ENCODE assay signal across 8 cellular contexts in the genomic region with DNA sequence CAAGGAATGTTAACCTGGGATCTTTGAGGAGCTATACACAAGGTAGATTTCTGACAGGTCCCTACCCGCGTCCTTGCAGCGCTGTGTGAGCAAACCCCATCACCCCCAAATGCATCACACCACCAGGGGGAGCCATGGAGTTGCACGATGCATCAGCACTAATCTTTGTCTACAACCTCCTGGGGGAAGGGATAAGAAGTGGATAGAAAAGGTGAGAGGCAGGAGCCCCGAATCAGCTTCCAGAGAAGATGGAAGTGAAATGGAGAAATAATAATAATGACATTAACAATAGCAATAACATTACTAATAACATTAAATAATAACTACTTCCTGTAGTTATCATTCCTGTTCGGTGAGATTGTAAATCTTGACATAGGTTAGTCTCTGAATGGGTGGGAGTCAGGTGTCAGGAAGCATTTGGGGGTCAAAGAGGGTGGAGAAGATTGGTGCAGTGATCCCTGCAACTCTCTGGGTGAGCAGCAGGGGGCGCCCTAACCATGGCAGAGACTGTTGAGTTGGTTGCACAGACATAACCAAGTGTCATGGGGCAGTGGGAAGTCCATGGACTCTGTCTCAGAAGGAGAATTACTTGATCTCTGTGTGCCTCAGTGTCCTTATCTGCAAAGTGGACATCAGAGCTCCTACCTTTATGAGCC. TPM values are rescaled to one million over a fixed set of nuclear protein-coding genes. Genes with fewer than 3 reads are reported as not detected.
DNase-seq lines count a peak whose midpoint lies in the region; ATAC-seq and TF ChIP-seq lines count a peak whose summit lies in the region.

No MANE protein-coding gene starts in this region.

- peaks cover 3% of the 10 kb centered on the region for H3K4me1 Mint-ChIP-seq in progenitor cell of endocrine pancreas (ENCODE audit: low read depth)

- no peaks in the 10 kb centered on the region for H3K36me3 ChIP-seq in OCI-LY7 (ENCODE audit: insufficient read depth, low read length)

- H3K4me3 Mint-ChIP-seq in progenitor cell of endocrine pancreas (ENCODE audit: low read depth), result no peak overlapping the region

- no peaks in the 10 kb centered on the region for H3K79me2 ChIP-seq in OCI-LY7 (ENCODE audit: insufficient read depth, low read depth, low read length)

- no peaks in the 10 kb centered on the region for H3K4me1 ChIP-seq in OCI-LY7 (ENCODE audit: insufficient read depth, low read length, poor library complexity, severe bottlenecking)

- no peak overlapping the region for H3K27ac ChIP-seq in OCI-LY7 (ENCODE audit: low read depth, low read length, poor library complexity, severe bottlenecking)

- TF ChIP-seq CTCF in OCI-LY7 (conservative IDR thresholded peaks at IDR 0.05; ENCODE audit: low read length) (peak; percentile 96), foreskin fibroblast (IDR thresholded peaks at IDR 0.05; ENCODE audit: low read depth, low read length) (peak; percentile 39), progenitor cell of endocrine pancreas (IDR thresholded peaks at IDR 0.05; ENCODE audit: unreplicated experiment) (peak; percentile 62)

- no peak for ATAC-seq in GM18867 (IDR thresholded peaks at IDR 0.05; ENCODE audit: unreplicated experiment)
- no peak for ATAC-seq in GM19328 (IDR thresholded peaks at IDR 0.05; ENCODE audit: unreplicated experiment)

- intact Hi-C loops in OCI-LY7 (cut with micrococcal nuclease; ENCODE audit: unreplicated experiment), result no loop called here

- DNase-seq in activated gamma-delta T cell treated with Interleukin-2 at 50 U/mL for 16 hours, result peak; percentile 85
- DNase-seq in activated gamma-delta T cell (lab: John Stamatoyannopoulos, UW), result no peak
- peak; percentile 51 for DNase-seq in OCI-LY7 (ENCODE audit: low spot score)
- DNase-seq in activated T-cell treated with anti-CD3 and anti-CD28 coated beads for 48 hours (ENCODE audit: low read depth), result peak; percentile 71
- peak; percentile 3 to 25 for DNase-seq in foreskin fibroblast
- DNase-seq in progenitor cell of endocrine pancreas (ENCODE audit: low spot score, unreplicated experiment), result peak; percentile 36

- no peaks in the 10 kb centered on the region for H3K9me2 ChIP-seq in OCI-LY7 (ENCODE audit: insufficient read depth, low read length)

- H2AFZ ChIP-seq in OCI-LY7 (ENCODE audit: low read length), result no peak overlapping the region

- H3K9me3 ChIP-seq in OCI-LY7 (ENCODE audit: low read length), result no peaks in the 10 kb centered on the region

- no peak overlapping the region for H3K27ac Mint-ChIP-seq in progenitor cell of endocrine pancreas

- H3K9me3 Mint-ChIP-seq in progenitor cell of endocrine pancreas (ENCODE audit: low read depth), result no peaks in the 10 kb centered on the region

- CTCF ChIA-PET in OCI-LY7 (lab: Charles Lee; ENCODE audit: unreplicated experiment), result no interaction called here

- H3K4me3 ChIP-seq in OCI-LY7 (ENCODE audit: low read depth, low read length, poor library complexity, severe bottlenecking) (no peak overlapping the region), foreskin fibroblast (ENCODE audit: low read depth in 1 of 2, low read length in 2 of 2) (no peak overlapping the region)

- BruUV-seq in OCI-LY7 (replicated peaks; lab: Mats Ljungman, UMichigan), result no TSS peak

- POLR2A ChIA-PET in OCI-LY7 (lab: Charles Lee), result no interaction called here

- H3K36me3 Mint-ChIP-seq in progenitor cell of endocrine pancreas (ENCODE audit: insufficient read depth), result no peaks in the 10 kb centered on the region

- no peak overlapping the region for H3K4me2 ChIP-seq in OCI-LY7 (ENCODE audit: low read length)

- peaks cover 5% of the 10 kb centered on the region for H3K27me3 Mint-ChIP-seq in progenitor cell of endocrine pancreas

- H4K20me1 ChIP-seq in OCI-LY7 (ENCODE audit: insufficient read depth, low read length), result no peaks in the 10 kb centered on the region

RNA-seq across cellular contexts. Expression of gene SIGLEC7, which starts 16.5 kb away (rescaled TPM):
- total RNA-seq in OCI-LY7 (2014; rRNA removed; shearing (Covaris generic)), result not detected in 2 replicates
- total RNA-seq in OCI-LY7 (2022), result not detected in 2 replicates
- total RNA-seq in progenitor cell of endocrine pancreas, result not detected in 2 replicates

RNA-seq across cellular contexts. Expression of gene SIGLEC9, which starts 33.9 kb away (rescaled TPM):
- total RNA-seq in OCI-LY7 (2014; rRNA removed; shearing (Covaris generic)), result not detected in 2 replicates
- total RNA-seq in OCI-LY7 (2022) (not detected in 2 replicates), progenitor cell of endocrine pancreas (not detected in 2 replicates)

RNA-seq across cellular contexts. Expression of gene CTU1, which starts 50.4 kb away (rescaled TPM):
- total RNA-seq in OCI-LY7 (2014; rRNA removed; shearing (Covaris generic)), result 9.6 and 13.3 TPM in 2 replicates
- total RNA-seq in OCI-LY7 (2022), result 6.9 and 8.3 TPM in 2 replicates
- total RNA-seq in progenitor cell of endocrine pancreas, result 7.4 and 7.8 TPM in 2 replicates

Comparison
In these comparisons a context has a peak if more than half of its experiments do, and no peak if none do; other contexts are left out.
1. CTCF ChIP-seq: peak in every context shown above with its lines; median percentile 96 in OCI-LY7; 62 in progenitor cell of endocrine pancreas; 39 in foreskin fibroblast.